10 cellular contexts compared by ENCODE assay signal in genomic region chr11:120137611-120138521, GRCh38. TPM values are rescaled to one million over a fixed set of nuclear protein-coding genes. Genes with fewer than 3 reads are reported as not detected.
A peak's percentile ranks its signal among the peaks of the same experiment; 100 is the strongest.
DNase-seq lines count a peak whose midpoint lies in the region; ATAC-seq and TF ChIP-seq lines count a peak whose summit lies in the region.
"Had no signal": no experiment of that assay in that cellular context is flagged by ENCODE, and none has a peak within 500 bp of the region (broad histone marks: within the 10 kb centered on the region; RNA-seq: fewer than 3 reads in every experiment).

A gene with protein sequence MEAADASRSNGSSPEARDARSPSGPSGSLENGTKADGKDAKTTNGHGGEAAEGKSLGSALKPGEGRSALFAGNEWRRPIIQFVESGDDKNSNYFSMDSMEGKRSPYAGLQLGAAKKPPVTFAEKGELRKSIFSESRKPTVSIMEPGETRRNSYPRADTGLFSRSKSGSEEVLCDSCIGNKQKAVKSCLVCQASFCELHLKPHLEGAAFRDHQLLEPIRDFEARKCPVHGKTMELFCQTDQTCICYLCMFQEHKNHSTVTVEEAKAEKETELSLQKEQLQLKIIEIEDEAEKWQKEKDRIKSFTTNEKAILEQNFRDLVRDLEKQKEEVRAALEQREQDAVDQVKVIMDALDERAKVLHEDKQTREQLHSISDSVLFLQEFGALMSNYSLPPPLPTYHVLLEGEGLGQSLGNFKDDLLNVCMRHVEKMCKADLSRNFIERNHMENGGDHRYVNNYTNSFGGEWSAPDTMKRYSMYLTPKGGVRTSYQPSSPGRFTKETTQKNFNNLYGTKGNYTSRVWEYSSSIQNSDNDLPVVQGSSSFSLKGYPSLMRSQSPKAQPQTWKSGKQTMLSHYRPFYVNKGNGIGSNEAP (minus strand): TSS chr11:120138113. CDS start chr11:120138031, 82 bp downstream.

- H3K4me3 Mint-ChIP-seq in stimulated activated memory B cell treated with anti-CD40 and anti-IgM and Interleukin-4, amounts not matched to agents 10 μg/mL and 1 μg/mL and 100 μg/mL, for 72 hours, result no peak within 1 kb of the TSS

- no peaks in the 10 kb centered on the region for H3K9me2 ChIP-seq in PC-3 (replicated peaks; ENCODE audit: low read length)
- no peaks in the 10 kb centered on the region for H3K9me2 ChIP-seq in hepatocyte (replicated peaks; ENCODE audit: insufficient read depth)

- no peak for TF ChIP-seq POLR2A in stomach (IDR thresholded peaks at IDR 0.05)

- no peaks in the 10 kb centered on the region for H3K4me1 Mint-ChIP-seq in stimulated activated memory B cell treated with anti-CD40 and anti-IgM and Interleukin-4, amounts not matched to agents 10 μg/mL and 1 μg/mL and 100 μg/mL, for 72 hours

- DNase-seq in activated CD4-positive, CD25-positive, alpha-beta regulatory T cell treated with anti-CD3 and anti-CD28 coated beads, Interleukin-2, amount 50 U/mL, for 72 hours, result peak; percentile 18
- no peak for DNase-seq in activated CD4-positive, CD25-positive, alpha-beta regulatory T cell (lab: John Stamatoyannopoulos, UW)
- DNase-seq in PC-3, result peak; percentile 76
- DNase-seq in hepatocyte (ENCODE audit: low spot score), result peak; percentile 68
- peak; percentile 37 for DNase-seq in stomach
- DNase-seq in NCI-H2196 (lab: John Stamatoyannopoulos, UW; ENCODE audit: unreplicated experiment), result no peak
- no peak for DNase-seq in medulla oblongata (ENCODE audit: extremely low spot score)
- DNase-seq: effector CD4-positive, alpha-beta T cell had no signal

- peak within 1 kb of the TSS; percentile 79 for H3K27ac ChIP-seq in PC-3 (ENCODE audit: low read length)
- peak within 1 kb of the TSS; percentile 66 for H3K27ac ChIP-seq in hepatocyte
- H3K27ac ChIP-seq in stomach, result no peak within 1 kb of the TSS

- intact Hi-C loops in PC-3 (cut with micrococcal nuclease) (no loop called here), stomach (cut with DNase I; ENCODE audit: low total_unique reads) (no loop called here)

- CTCF ChIA-PET in PC-3 (lab: Charles Lee), result no interaction called here

- POLR2A ChIA-PET in PC-3 (lab: Charles Lee; ENCODE audit: unreplicated experiment), result no interaction called here

- H3K9ac ChIP-seq in PC-3 (ENCODE audit: low read length), result peak within 1 kb of the TSS; percentile 42

- TF ChIP-seq EP300 in stomach (IDR thresholded peaks at IDR 0.05), result no peak

- BruUV-seq in PC-3 (replicated peaks; lab: Mats Ljungman, UMichigan), result no TSS peak

- H3K27ac Mint-ChIP-seq in stimulated activated memory B cell treated with anti-CD40 and anti-IgM and Interleukin-4, amounts not matched to agents 10 μg/mL and 1 μg/mL and 100 μg/mL, for 72 hours, result no peak within 1 kb of the TSS

- H4K20me1 ChIP-seq in PC-3 (ENCODE audit: low read length) (no peaks in the 10 kb centered on the region), hepatocyte (ENCODE audit: insufficient read depth, poor library complexity, severe bottlenecking) (no peaks in the 10 kb centered on the region)

- H3K36me3 ChIP-seq in PC-3 (ENCODE audit: low read depth, low read length), result no peaks in the 10 kb centered on the region
- no peaks in the 10 kb centered on the region for H3K36me3 ChIP-seq in hepatocyte (replicated peaks; ENCODE audit: insufficient read depth, low read depth)
- no peaks in the 10 kb centered on the region for H3K36me3 ChIP-seq in stomach

- no peaks in the 10 kb centered on the region for H3K79me2 ChIP-seq in PC-3 (ENCODE audit: low read length)
- H3K79me2 ChIP-seq in hepatocyte, result no peaks in the 10 kb centered on the region

- peak within 1 kb of the TSS; percentile 75 for H3K4me2 ChIP-seq in PC-3 (ENCODE audit: low read length)
- H3K4me2 ChIP-seq in hepatocyte, result no peak within 1 kb of the TSS

- H3K9me3 ChIP-seq in PC-3 (ENCODE audit: low read length), result no peaks in the 10 kb centered on the region
- H3K9me3 ChIP-seq in hepatocyte (ENCODE audit: low read depth), result no peaks in the 10 kb centered on the region
- H3K9me3 ChIP-seq in stomach, result no peaks in the 10 kb centered on the region

- H2AFZ ChIP-seq in PC-3 (ENCODE audit: low read length) (peak within 1 kb of the TSS; percentile 51; the same call in 1 of the 2 replicates), hepatocyte (no peak within 1 kb of the TSS)

- peak within 1 kb of the TSS; percentile 29; the same call in 1 of the 2 replicates for H3K4me3 ChIP-seq in PC-3 (ENCODE audit: low read length)
- no peak within 1 kb of the TSS for H3K4me3 ChIP-seq in hepatocyte
- H3K4me3 ChIP-seq in stomach, result no peak within 1 kb of the TSS

- no peaks in the 10 kb centered on the region for H3K9me3 Mint-ChIP-seq in stimulated activated memory B cell treated with anti-CD40 and anti-IgM and Interleukin-4, amounts not matched to agents 10 μg/mL and 1 μg/mL and 100 μg/mL, for 72 hours

- H3K27me3 Mint-ChIP-seq in stimulated activated memory B cell treated with anti-CD40 and anti-IgM and Interleukin-4, amounts not matched to agents 10 μg/mL and 1 μg/mL and 100 μg/mL, for 72 hours, result peaks cover 16% of the 10 kb centered on the region

- TF ChIP-seq CTCF in PC-3 (conservative IDR thresholded peaks at IDR 0.05; ENCODE audit: low read depth, low read length), result peak; percentile 29; the same call in 1 of the 2 replicates
- no peak for TF ChIP-seq CTCF in hepatocyte (IDR thresholded peaks at IDR 0.05; ENCODE audit: poor library complexity)
- TF ChIP-seq CTCF in stomach (IDR thresholded peaks at IDR 0.05), result no peak

- peaks cover 19% of the 10 kb centered on the region for H3K4me1 ChIP-seq in PC-3 (ENCODE audit: insufficient read depth, low read length)
- peaks cover 5% of the 10 kb centered on the region for H3K4me1 ChIP-seq in hepatocyte (ENCODE audit: insufficient read depth)
- H3K4me1 ChIP-seq in stomach, result peaks cover 0 to 6% (median 0%) of the 10 kb centered on the region in 4 donors

- peak; percentile 57 for ATAC-seq in PC-3
- no peak for ATAC-seq in stimulated activated memory B cell treated with anti-CD40 and anti-IgM and Interleukin-4, amounts not matched to agents 10 μg/mL and 1 μg/mL and 100 μg/mL, for 72 hours

- H3F3A ChIP-seq in PC-3 (ENCODE audit: low read length, unreplicated experiment), result no peaks in the 10 kb centered on the region

- H3K36me3 Mint-ChIP-seq in stimulated activated memory B cell treated with anti-CD40 and anti-IgM and Interleukin-4, amounts not matched to agents 10 μg/mL and 1 μg/mL and 100 μg/mL, for 72 hours, result no peaks in the 10 kb centered on the region

- WGBS in hepatocyte (ENCODE audit: low lambda C conversion rate, missing lambda C conversion rate), result 80% methylated on average over 33 of the region's 41 CpGs
- WGBS in stomach, 5 donors, result 64 to 72% (median 68%) methylated on average over 39 to 41 of the region's 41 CpGs

- H3K27me3 ChIP-seq in PC-3 (ENCODE audit: low read length) (no peaks in the 10 kb centered on the region), hepatocyte (no peaks in the 10 kb centered on the region), stomach (peaks cover 0 to 48% (median 0%) of the 10 kb centered on the region in 3 donors)

RNA-seq across cellular contexts. Expression of the gene that starts here (rescaled TPM):
- total RNA-seq in PC-3 (2014; rRNA removed) (31.8 and 38.5 TPM in 2 replicates), hepatocyte (7.7 and 11.2 TPM in 2 replicates), stomach (10 to 100 TPM in 1 of 5 donors, 1 to 10 TPM in 2, not detected in 2; 2.0 to 57.8 (median 2.3) TPM)
- polyA plus RNA-seq in hepatocyte (8.5 and 9.4 TPM in 2 replicates), stomach (100 to 1,000 TPM in 1 of 3 donors, 1 to 10 TPM in 2; 1.4 to 287 (median 1.7) TPM)
- total RNA-seq: pulmonary artery endothelial cell had no signal

Comparison
In these comparisons a context has a peak if more than half of its experiments do, and no peak if none do; other contexts are left out.
1. DNase-seq: peak in activated CD4-positive, CD25-positive, alpha-beta regulatory T cell treated with anti-CD3 and anti-CD28 coated beads, Interleukin-2, amount 50 U/mL, for 72 hours (single experiment), PC-3 (single experiment), hepatocyte (single experiment) and stomach (single experiment); none in activated CD4-positive, CD25-positive, alpha-beta regulatory T cell (0 of 4), NCI-H2196 (single experiment) and medulla oblongata (single experiment).
2. H3K27ac ChIP-seq: peak in PC-3 (single experiment) and hepatocyte (single experiment); none in stomach (0 of 5).